In the genomic region with DNA sequence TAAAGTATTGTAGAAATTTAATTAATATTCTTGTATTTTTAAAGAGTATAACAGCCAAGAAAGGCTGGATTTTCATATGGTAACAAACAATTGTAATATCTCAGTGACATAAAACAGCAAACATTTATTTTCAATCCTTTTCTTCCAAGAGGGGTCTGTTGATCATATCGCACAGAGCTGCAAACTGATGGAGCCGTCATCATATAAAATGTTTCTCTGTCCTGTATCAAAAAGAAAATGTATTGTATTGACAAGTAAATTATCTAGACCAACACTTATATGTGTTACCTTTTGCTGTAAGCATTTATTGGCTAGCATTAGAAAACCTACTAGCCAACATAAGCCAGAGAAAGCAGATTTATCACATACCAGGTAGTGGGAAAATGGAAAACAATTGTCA, we compare ENCODE assay signal across 29 cellular contexts.
A peak's percentile ranks its signal among the peaks of the same experiment; 100 is the strongest.
DNase-seq lines count a peak whose midpoint lies in the region; ATAC-seq and TF ChIP-seq lines count a peak whose summit lies in the region.
"Had no signal": no experiment of that assay in that cellular context is flagged by ENCODE, and none has a peak within 500 bp of the region (broad histone marks: within the 10 kb centered on the region; RNA-seq: fewer than 3 reads in every experiment).

No MANE protein-coding gene starts in this region.

- H3F3A ChIP-seq in SK-N-SH (replicated peaks; ENCODE audit: insufficient read depth), result peaks cover 15% of the 10 kb centered on the region

- peaks cover 4% of the 10 kb centered on the region; the same call in 1 of the 2 replicates for H3K9me3 ChIP-seq in SK-N-SH
- H3K9me3 ChIP-seq: A549, BE2C had no signal

- peak in 1 of 2 experiments; percentile 70; a peak in 1 of 4 replicates for TF ChIP-seq EP300 in SK-N-SH (IDR thresholded peaks at IDR 0.05; ENCODE audit: borderline replicate concordance in 1 of 2, low read depth in 1 of 2, low read length in 1 of 2)

- DNase-seq in SK-N-SH (peak; percentile 3), SK-N-DZ (ENCODE audit: low spot score) (peak; percentile 70), kidney tubule cell (ENCODE audit: low spot score) (no peak)
- DNase-seq: 8988T; ACHN; AML-193; BE2C; C1 segment of cervical spinal cord; Caco-2; Calu3; CD4-positive, alpha-beta memory T cell; CD4-positive, alpha-beta T cell; CD4-positive, CD25-positive, alpha-beta regulatory T cell; CD8-positive, alpha-beta memory T cell; CD8-positive, alpha-beta T cell; COR-L47; DMS 273 treated with DMSO at 0.1 percent for 48 hours; DMS153; DMS53; DMS79; DMS79 treated with DMSO at 0.1 percent for 48 hours; DND-41; EL had no signal

- no peak for TF ChIP-seq CTCF in SK-N-SH (IDR thresholded peaks at IDR 0.05)

- peak overlapping the region; percentile 38; the same call in 1 of the 2 replicates for H2AFZ ChIP-seq in SK-N-SH (ENCODE audit: low read depth)

- H3K27ac ChIP-seq in SK-N-SH (ENCODE audit: low read depth in 2 of 2, low read length in 1 of 2), result peak overlapping the region in 1 of 2 experiments; percentile 34; a peak in 1 of 4 replicates
- H3K27ac ChIP-seq: 22Rv1; A549; BLaER1; BLaER1 treated with 17β-estradiol and CSF1 and Interleukin-3, amounts not matched to agents 10 nM and 100 nM; C4-2B had no signal

- no peaks in the 10 kb centered on the region for H4K20me1 ChIP-seq in SK-N-SH (ENCODE audit: insufficient read depth)
- H4K20me1 ChIP-seq: BLaER1; BLaER1 treated with 17β-estradiol and CSF1 and Interleukin-3, amounts not matched to agents 10 nM and 100 nM had no signal

- no peak overlapping the region for H3K9ac ChIP-seq in SK-N-SH
- H3K9ac ChIP-seq: BLaER1; BLaER1 treated with 17β-estradiol and CSF1 and Interleukin-3, amounts not matched to agents 10 nM and 100 nM had no signal

- no peak overlapping the region for H3K4me2 ChIP-seq in SK-N-SH
- H3K4me2 ChIP-seq: A549 had no signal

- H3K27me3 ChIP-seq in SK-N-SH (ENCODE audit: insufficient read depth), result no peaks in the 10 kb centered on the region
- H3K27me3 ChIP-seq: BE2C; BLaER1; BLaER1 treated with 17β-estradiol and CSF1 and Interleukin-3, amounts not matched to agents 10 nM and 100 nM had no signal

- no peaks in the 10 kb centered on the region for H3K79me2 ChIP-seq in SK-N-SH (ENCODE audit: insufficient read depth)

- POLR2A ChIA-PET in SK-N-SH (lab: Yijun Ruan, JAX), result no interaction called here

- H3K9me2 ChIP-seq in SK-N-SH, result no peaks in the 10 kb centered on the region

- ATAC-seq in SK-N-SH treated with all-trans-retinoic acid at 6 μM for 48 hours, result no peak
- ATAC-seq: A549; CD8-positive, alpha-beta T cell had no signal

- no peak overlapping the region for H3K4me3 ChIP-seq in SK-N-SH (ENCODE audit: low read depth in 2 of 2, low read length in 1 of 2)
- H3K4me3 ChIP-seq: A549; BLaER1; BLaER1 treated with 17β-estradiol and CSF1 and Interleukin-3, amounts not matched to agents 10 nM and 100 nM had no signal

- no peaks in the 10 kb centered on the region for H3K36me3 ChIP-seq in SK-N-SH (replicated peaks in 1 of 2; ENCODE audit: control insufficient read depth in 1 of 2, insufficient read depth in 2 of 2, low read length in 1 of 2)
- H3K36me3 ChIP-seq: BE2C; BLaER1; BLaER1 treated with 17β-estradiol and CSF1 and Interleukin-3, amounts not matched to agents 10 nM and 100 nM had no signal

- CTCF ChIA-PET in SK-N-SH (lab: Yijun Ruan, JAX), result no interaction called here

- WGBS in SK-N-SH (ENCODE audit: low lambda C conversion rate), result 80% methylated on average over 2 of the region's 2 CpGs

- TF ChIP-seq RAD21 in SK-N-SH (IDR thresholded peaks at IDR 0.05; ENCODE audit: low read length), result no peak

- peaks cover 0 to 4% of the 10 kb centered on the region in 2 experiments; a peak in 2 of 4 replicates for H3K4me1 ChIP-seq in SK-N-SH (ENCODE audit: control insufficient read depth in 1 of 2, insufficient read depth in 2 of 2, low read depth in 1 of 2, low read length in 1 of 2)
- H3K4me1 ChIP-seq: A549, BE2C, Caco-2 had no signal

TF ChIP-seq in SK-N-SH, 30 proteins besides CTCF, POLR2A, EP300 and RAD21:
- 0 out of 2 replicates have a peak, but pooled peaks have one; percentile 5 for TF ChIP-seq TCF12 (IDR thresholded peaks at IDR 0.05)
- peak; percentile 42; the same call in 1 of the 2 replicates for TF ChIP-seq RCOR1 (IDR thresholded peaks at IDR 0.05; ENCODE audit: low read length)
- no peak for TF ChIP-seq MAX (IDR thresholded peaks at IDR 0.05; ENCODE audit: low read depth)
- TF ChIP-seq, protein P1, sequence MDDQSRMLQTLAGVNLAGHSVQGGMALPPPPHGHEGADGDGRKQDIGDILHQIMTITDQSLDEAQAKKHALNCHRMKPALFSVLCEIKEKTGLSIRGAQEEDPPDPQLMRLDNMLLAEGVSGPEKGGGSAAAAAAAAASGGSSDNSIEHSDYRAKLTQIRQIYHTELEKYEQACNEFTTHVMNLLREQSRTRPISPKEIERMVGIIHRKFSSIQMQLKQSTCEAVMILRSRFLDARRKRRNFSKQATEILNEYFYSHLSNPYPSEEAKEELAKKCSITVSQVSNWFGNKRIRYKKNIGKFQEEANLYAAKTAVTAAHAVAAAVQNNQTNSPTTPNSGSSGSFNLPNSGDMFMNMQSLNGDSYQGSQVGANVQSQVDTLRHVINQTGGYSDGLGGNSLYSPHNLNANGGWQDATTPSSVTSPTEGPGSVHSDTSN (IDR thresholded peaks at IDR 0.05), result peak; percentile 31; the same call in 1 of the 2 replicates
- TF ChIP-seq GATA2 (CRISPR knock-in tag; IDR thresholded peaks at IDR 0.05), result peak; percentile 70; the same call in 1 of the 2 replicates

TF ChIP-seq in SK-N-SH treated with all-trans-retinoic acid at 6 μM for 48 hours, 23 proteins besides CTCF, POLR2A, EP300 and RAD21:
- TF ChIP-seq ISL1 (CRISPR knock-in tag; IDR thresholded peaks at IDR 0.05) (no peak), GLIS3 (CRISPR knock-in tag; IDR thresholded peaks at IDR 0.05) (no peak), OSR1 (CRISPR knock-in tag; IDR thresholded peaks at IDR 0.05) (no peak), ARNTL (CRISPR knock-in tag; IDR thresholded peaks at IDR 0.05; ENCODE audit: borderline replicate concordance, low read depth) (no peak), BACH2 (CRISPR knock-in tag; IDR thresholded peaks at IDR 0.05; ENCODE audit: borderline replicate concordance) (no peak)
- TF ChIP-seq, protein P2, sequence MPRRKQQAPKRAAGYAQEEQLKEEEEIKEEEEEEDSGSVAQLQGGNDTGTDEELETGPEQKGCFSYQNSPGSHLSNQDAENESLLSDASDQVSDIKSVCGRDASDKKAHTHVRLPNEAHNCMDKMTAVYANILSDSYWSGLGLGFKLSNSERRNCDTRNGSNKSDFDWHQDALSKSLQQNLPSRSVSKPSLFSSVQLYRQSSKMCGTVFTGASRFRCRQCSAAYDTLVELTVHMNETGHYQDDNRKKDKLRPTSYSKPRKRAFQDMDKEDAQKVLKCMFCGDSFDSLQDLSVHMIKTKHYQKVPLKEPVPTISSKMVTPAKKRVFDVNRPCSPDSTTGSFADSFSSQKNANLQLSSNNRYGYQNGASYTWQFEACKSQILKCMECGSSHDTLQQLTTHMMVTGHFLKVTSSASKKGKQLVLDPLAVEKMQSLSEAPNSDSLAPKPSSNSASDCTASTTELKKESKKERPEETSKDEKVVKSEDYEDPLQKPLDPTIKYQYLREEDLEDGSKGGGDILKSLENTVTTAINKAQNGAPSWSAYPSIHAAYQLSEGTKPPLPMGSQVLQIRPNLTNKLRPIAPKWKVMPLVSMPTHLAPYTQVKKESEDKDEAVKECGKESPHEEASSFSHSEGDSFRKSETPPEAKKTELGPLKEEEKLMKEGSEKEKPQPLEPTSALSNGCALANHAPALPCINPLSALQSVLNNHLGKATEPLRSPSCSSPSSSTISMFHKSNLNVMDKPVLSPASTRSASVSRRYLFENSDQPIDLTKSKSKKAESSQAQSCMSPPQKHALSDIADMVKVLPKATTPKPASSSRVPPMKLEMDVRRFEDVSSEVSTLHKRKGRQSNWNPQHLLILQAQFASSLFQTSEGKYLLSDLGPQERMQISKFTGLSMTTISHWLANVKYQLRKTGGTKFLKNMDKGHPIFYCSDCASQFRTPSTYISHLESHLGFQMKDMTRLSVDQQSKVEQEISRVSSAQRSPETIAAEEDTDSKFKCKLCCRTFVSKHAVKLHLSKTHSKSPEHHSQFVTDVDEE (CRISPR knock-in tag; IDR thresholded peaks at IDR 0.05), result no peak
- TF ChIP-seq, protein P3, sequence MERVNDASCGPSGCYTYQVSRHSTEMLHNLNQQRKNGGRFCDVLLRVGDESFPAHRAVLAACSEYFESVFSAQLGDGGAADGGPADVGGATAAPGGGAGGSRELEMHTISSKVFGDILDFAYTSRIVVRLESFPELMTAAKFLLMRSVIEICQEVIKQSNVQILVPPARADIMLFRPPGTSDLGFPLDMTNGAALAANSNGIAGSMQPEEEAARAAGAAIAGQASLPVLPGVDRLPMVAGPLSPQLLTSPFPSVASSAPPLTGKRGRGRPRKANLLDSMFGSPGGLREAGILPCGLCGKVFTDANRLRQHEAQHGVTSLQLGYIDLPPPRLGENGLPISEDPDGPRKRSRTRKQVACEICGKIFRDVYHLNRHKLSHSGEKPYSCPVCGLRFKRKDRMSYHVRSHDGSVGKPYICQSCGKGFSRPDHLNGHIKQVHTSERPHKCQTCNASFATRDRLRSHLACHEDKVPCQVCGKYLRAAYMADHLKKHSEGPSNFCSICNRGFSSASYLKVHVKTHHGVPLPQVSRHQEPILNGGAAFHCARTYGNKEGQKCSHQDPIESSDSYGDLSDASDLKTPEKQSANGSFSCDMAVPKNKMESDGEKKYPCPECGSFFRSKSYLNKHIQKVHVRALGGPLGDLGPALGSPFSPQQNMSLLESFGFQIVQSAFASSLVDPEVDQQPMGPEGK (CRISPR knock-in tag; IDR thresholded peaks at IDR 0.05; ENCODE audit: borderline replicate concordance), result no peak
